17 cellular contexts compared by ENCODE assay signal in the genomic region with DNA sequence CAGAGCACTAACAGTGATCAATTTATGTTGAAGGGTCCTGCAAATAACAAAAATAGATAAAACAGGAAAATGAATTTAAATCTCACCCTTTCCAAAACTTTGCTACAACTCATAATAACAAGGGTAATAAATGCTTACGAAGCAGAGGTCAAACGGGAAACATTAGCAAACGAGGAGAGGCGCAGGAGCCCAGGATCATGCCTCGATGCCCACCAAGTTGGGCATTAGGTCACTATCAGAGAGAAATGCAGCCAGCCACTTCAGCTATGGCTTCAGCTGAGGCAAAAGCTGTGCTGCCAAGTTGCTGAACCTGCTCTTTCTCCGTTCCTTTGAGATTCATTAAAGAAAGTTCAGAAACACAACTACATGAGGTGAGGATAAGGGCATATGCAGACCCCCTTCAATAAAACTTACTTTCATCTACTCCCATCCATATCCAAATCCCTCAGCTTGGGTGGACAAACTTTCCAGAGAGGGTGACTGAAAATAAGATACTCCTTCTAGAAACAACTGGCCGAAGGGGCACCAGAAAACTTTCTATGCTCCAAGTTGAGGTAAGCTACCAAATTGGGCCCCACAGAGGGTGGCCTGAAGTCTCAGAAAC. TPM values are rescaled to one million over a fixed set of nuclear protein-coding genes. Genes with fewer than 3 reads are reported as not detected.
"Had no signal": no experiment of that assay in that cellular context is flagged by ENCODE, and none has a peak within 500 bp of the region (broad histone marks: within the 10 kb centered on the region; RNA-seq: fewer than 3 reads in every experiment).

No MANE protein-coding gene starts in this region.

- H3K4me3 ChIP-seq: hepatocyte, right atrium auricular region, tibial artery had no signal

- DNase-seq: activated CD4-positive, alpha-beta T cell treated with anti-CD3 and anti-CD28 coated beads, Interleukin-2, amount 10 ng/mL, durations not matched to agents 7 days and 5 days; activated CD4-positive, CD25-positive, alpha-beta regulatory T cell; activated effector memory CD4-positive, alpha-beta T cell treated with Interleukin-2 at 50 U/mL for 16 hours; activated T-cell treated with anti-CD3 and anti-CD28 coated beads, Interleukin-2, amount 50 U/mL, for 1 hour; amniotic stem cell; brain microvascular endothelial cell; dermis blood vessel endothelial cell; mammary epithelial cell; naive thymus-derived CD4-positive, alpha-beta T cell; small intestine; tibial artery had no signal

- H3K27ac ChIP-seq: brain microvascular endothelial cell, hepatocyte, right atrium auricular region, tibial artery had no signal

- H3K27ac Mint-ChIP-seq: activated CD4-positive, alpha-beta T cell treated with anti-CD3 and anti-CD28 coated beads, Interleukin-2, amount 10 ng/mL, durations not matched to agents 7 days and 5 days; activated naive CD4-positive, alpha-beta T cell treated with anti-CD3 and anti-CD28 coated beads, Interleukin-2, amount 50 U/mL, for 72 hours; naive thymus-derived CD4-positive, alpha-beta T cell had no signal

- H3K4me1 ChIP-seq: right atrium auricular region had no signal

- H3K4me3 Mint-ChIP-seq: activated CD4-positive, alpha-beta T cell treated with anti-CD3 and anti-CD28 coated beads, Interleukin-2, amount 10 ng/mL, durations not matched to agents 7 days and 5 days; naive thymus-derived CD4-positive, alpha-beta T cell had no signal

- H3K9me3 ChIP-seq: right atrium auricular region, tibial artery had no signal

- H3K4me1 Mint-ChIP-seq: activated CD4-positive, alpha-beta T cell treated with anti-CD3 and anti-CD28 coated beads, Interleukin-2, amount 10 ng/mL, durations not matched to agents 7 days and 5 days had no signal

- ATAC-seq: activated naive CD4-positive, alpha-beta T cell treated with anti-CD3 and anti-CD28 coated beads, Interleukin-2, amount 50 U/mL, for 72 hours; naive thymus-derived CD4-positive, alpha-beta T cell had no signal

- H3K36me3 ChIP-seq: brain microvascular endothelial cell, right atrium auricular region, tibial artery had no signal

RNA-seq across cellular contexts. Expression of a gene that starts 7.9 kb away (rescaled TPM):
- total RNA-seq: activated CD4-positive, alpha-beta T cell treated with anti-CD3 and anti-CD28 coated beads, Interleukin-2, amount 10 ng/mL, durations not matched to agents 7 days and 5 days; activated naive CD4-positive, alpha-beta T cell treated with anti-CD3 and anti-CD28 coated beads, Interleukin-2, amount 50 U/mL, for 72 hours; dermis blood vessel endothelial cell; kidney epithelial cell; mammary epithelial cell; mononuclear cell; naive thymus-derived CD4-positive, alpha-beta T cell; right atrium auricular region; T-helper 2 cell treated with Interferon-gamma antibody and Interleukin-4, amounts not matched to agents 100 ng/mL and 5 ng/mL, for 36 hours had no signal
